17 cellular contexts compared by ENCODE assay signal in the genomic region with DNA sequence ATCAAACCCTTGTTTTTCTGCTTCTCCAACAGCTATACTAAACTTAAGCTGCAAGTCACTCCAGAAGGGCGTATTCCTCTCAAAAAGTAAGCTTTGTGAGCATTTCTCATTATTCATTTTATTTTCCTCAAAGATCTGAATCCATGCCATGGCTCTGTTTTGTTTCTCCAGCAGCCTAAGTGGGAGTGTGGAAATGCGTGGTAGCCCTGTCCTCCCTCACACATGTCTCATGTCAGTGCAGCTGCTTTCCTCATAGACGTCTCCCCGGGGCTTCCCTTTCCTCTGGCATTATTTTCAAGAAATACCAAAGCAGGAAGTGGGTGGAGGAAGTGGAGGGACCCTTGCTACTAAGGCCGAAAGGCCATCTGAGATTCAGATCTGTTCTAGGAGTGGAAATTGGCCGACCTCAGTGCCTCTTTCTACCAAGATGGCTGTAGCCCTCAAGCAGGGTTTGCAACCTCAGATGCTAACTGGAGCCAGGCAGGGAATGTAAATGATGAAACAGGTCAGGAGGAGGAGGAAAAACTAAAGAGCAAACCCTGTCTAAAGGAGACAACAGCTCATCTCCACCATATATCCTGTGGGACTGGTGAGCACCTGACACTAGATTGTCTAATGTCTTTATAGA.
DNase-seq lines count a peak whose midpoint lies in the region; ATAC-seq, FAIRE-seq and TF ChIP-seq lines count a peak whose summit lies in the region.
"Had no signal": no experiment of that assay in that cellular context is flagged by ENCODE, and none has a peak within 500 bp of the region (broad histone marks: within the 10 kb centered on the region; RNA-seq: fewer than 3 reads in every experiment).

No MANE protein-coding gene starts in this region.

- H3K79me2 ChIP-seq in neural progenitor cell (ENCODE audit: low read depth): no peaks in the 10 kb centered on the region
- H3K79me2 ChIP-seq: parathyroid adenoma had no signal

- H3K4me3 Mint-ChIP-seq in neural progenitor cell: no peak overlapping the region
- H3K4me3 Mint-ChIP-seq: brain had no signal

- H4K20me1 ChIP-seq in BLaER1 (no peaks in the 10 kb centered on the region), neural progenitor cell (ENCODE audit: low read depth) (no peaks in the 10 kb centered on the region)

- no peak overlapping the region for H3K27ac Mint-ChIP-seq in neural progenitor cell

- no peak for TF ChIP-seq EP300 in tibial nerve (IDR thresholded peaks at IDR 0.05)

- no peaks in the 10 kb centered on the region for H3K27me3 Mint-ChIP-seq in neural progenitor cell (ENCODE audit: insufficient read depth, low read depth)
- H3K27me3 Mint-ChIP-seq: brain had no signal

- H3K27ac ChIP-seq in BLaER1 (peak overlapping the region; percentile 49; the same call in 1 of the 2 replicates), SJSA1 (peak overlapping the region; percentile 76), pancreas (no peak overlapping the region), neural progenitor cell (no peak overlapping the region), tibial nerve (peak overlapping the region in 1 of 4 donors; percentile 47)
- H3K27ac ChIP-seq: parathyroid adenoma had no signal

- intact Hi-C loops in head of caudate nucleus (cut with DNase I) (no loop called here), pancreas (cut with DNase I) (no loop called here)

- TF ChIP-seq POLR2A in tibial nerve (IDR thresholded peaks at IDR 0.05): no peak

- H3K9me3 ChIP-seq in BLaER1: no peaks in the 10 kb centered on the region; the same call in 1 of the 2 replicates
- no peaks in the 10 kb centered on the region for H3K9me3 ChIP-seq in SJSA1 (replicated peaks)
- no peaks in the 10 kb centered on the region for H3K9me3 ChIP-seq in pancreas
- no peaks in the 10 kb centered on the region for H3K9me3 ChIP-seq in neural progenitor cell (ENCODE audit: low read depth)
- H3K9me3 ChIP-seq in tibial nerve: no peaks in the 10 kb centered on the region

- H3K36me3 Mint-ChIP-seq in neural progenitor cell: peaks cover 14% of the 10 kb centered on the region

- H3K4me2 ChIP-seq in BLaER1: peak overlapping the region; percentile 57
- no peak overlapping the region for H3K4me2 ChIP-seq in neural progenitor cell

- no peak for TF ChIP-seq CTCF in pancreas (IDR thresholded peaks at IDR 0.05)
- no peak for TF ChIP-seq CTCF in neural progenitor cell (IDR thresholded peaks at IDR 0.05)
- no peak for TF ChIP-seq CTCF in tibial nerve (IDR thresholded peaks at IDR 0.05)

- H3K27me3 ChIP-seq in BLaER1 (no peaks in the 10 kb centered on the region), SJSA1 (replicated peaks) (no peaks in the 10 kb centered on the region), pancreas (no peaks in the 10 kb centered on the region), neural progenitor cell (no peaks in the 10 kb centered on the region), tibial nerve (no peaks in the 10 kb centered on the region)

- H3K36me3 ChIP-seq in BLaER1: peaks cover 21% of the 10 kb centered on the region
- H3K36me3 ChIP-seq in SJSA1: 0 out of 2 replicates have a peak, but pooled peaks cover 3% of the 10 kb centered on the region
- no peaks in the 10 kb centered on the region for H3K36me3 ChIP-seq in pancreas
- no peaks in the 10 kb centered on the region for H3K36me3 ChIP-seq in neural progenitor cell
- H3K36me3 ChIP-seq in tibial nerve: peaks cover 0 to 9% (median 0%) of the 10 kb centered on the region in 3 donors

- WGBS in pancreas, 2 donors: 81 to 88% methylated on average over 6 of the region's 6 CpGs
- WGBS in tibial nerve, 2 donors: 27 to 29% methylated on average over 6 of the region's 6 CpGs

- no peak overlapping the region for H2AFZ ChIP-seq in neural progenitor cell (replicated peaks)
- H2AFZ ChIP-seq: parathyroid adenoma had no signal

- no peak overlapping the region for H3K4me3 ChIP-seq in BLaER1
- H3K4me3 ChIP-seq in SJSA1: no peak overlapping the region
- no peak overlapping the region for H3K4me3 ChIP-seq in pancreas
- no peak overlapping the region for H3K4me3 ChIP-seq in neural progenitor cell
- no peak overlapping the region for H3K4me3 ChIP-seq in tibial nerve

- H3F3A ChIP-seq in neural progenitor cell (ENCODE audit: low read depth): no peaks in the 10 kb centered on the region

- peaks cover 3% of the 10 kb centered on the region for H3K4me1 Mint-ChIP-seq in neural progenitor cell

- ATAC-seq in pancreas (peak in 3 of 4 donors; percentile 39 to 49 (median 44)), left lobe of liver (no peak)

- H3K9me3 Mint-ChIP-seq in neural progenitor cell: peaks cover 6% of the 10 kb centered on the region

- H3K9ac ChIP-seq in BLaER1 (peak overlapping the region; percentile 13; the same call in 1 of the 2 replicates), neural progenitor cell (no peak overlapping the region)
- H3K9ac ChIP-seq: parathyroid adenoma had no signal

- no peak for DNase-seq in SJSA1 (ENCODE audit: low read depth in 1 of 2, low spot score in 2 of 2)
- DNase-seq in head of caudate nucleus: peak in 31 of 42 donors; percentile 3 to 70 (median 32)
- DNase-seq in pancreas: no peak
- DNase-seq in neural progenitor cell (ENCODE audit: low spot score): no peak
- no peak for DNase-seq in left lobe of liver (ENCODE audit: low spot score)
- DNase-seq in tibial nerve (ENCODE audit: low spot score in 2 of 2): no peak
- no peak for DNase-seq in activated naive CD4-positive, alpha-beta T cell treated with Interleukin-2 at 50 U/mL for 16 hours
- DNase-seq: activated CD4-positive, alpha-beta T cell treated with anti-CD3 and anti-CD28 coated beads for 1 hour; activated CD8-positive, alpha-beta memory T cell treated with anti-CD3 and anti-CD28 coated beads, Interleukin-2, amount 50 U/mL, for 4 hours; Calu3; NCI-H2081; NCI-H526 treated with DMSO at 0.1 percent for 48 hours; substantia nigra had no signal

- no peak for FAIRE-seq in pancreas (lab: Jason Lieb, UNC)
- FAIRE-seq: RCC 7860 had no signal

- H3K4me1 ChIP-seq in BLaER1 (peaks cover 12% of the 10 kb centered on the region), SJSA1 (replicated peaks) (peaks cover 52% of the 10 kb centered on the region), pancreas (no peaks in the 10 kb centered on the region), neural progenitor cell (no peaks in the 10 kb centered on the region), tibial nerve (peaks cover 0 to 37% (median 2%) of the 10 kb centered on the region in 4 donors)

Comparison
In these comparisons a context has a peak if more than half of its experiments do, and no peak if none do; other contexts are left out.
1. H3K27ac ChIP-seq: peak in BLaER1 (single experiment) and SJSA1 (single experiment); none in pancreas (0 of 4) and neural progenitor cell (single experiment).
2. DNase-seq: peak in head of caudate nucleus (31 of 42); none in SJSA1 (0 of 2), pancreas (0 of 6), neural progenitor cell (single experiment), left lobe of liver (single experiment), tibial nerve (0 of 2) and activated naive CD4-positive, alpha-beta T cell treated with Interleukin-2 at 50 U/mL for 16 hours (single experiment).